Comparison of ENCODE assay signal across 13 cellular contexts in genomic region chr12:40117818-40118217, GRCh38.
A peak's percentile ranks its signal among the peaks of the same experiment; 100 is the strongest.
DNase-seq lines count a peak whose midpoint lies in the region; ATAC-seq lines count a peak whose summit lies in the region.
"Had no signal": no experiment of that assay in that cellular context is flagged by ENCODE, and none has a peak within 500 bp of the region (broad histone marks: within the 10 kb centered on the region; RNA-seq: fewer than 3 reads in every experiment).

No MANE protein-coding gene starts in this region.

- ATAC-seq in GM18511 (IDR thresholded peaks at IDR 0.05; ENCODE audit: unreplicated experiment) (peak; percentile 85), GM19455 (IDR thresholded peaks at IDR 0.05; ENCODE audit: unreplicated experiment) (peak; percentile 90), HG02885 (IDR thresholded peaks at IDR 0.05; ENCODE audit: poor library complexity, unreplicated experiment) (peak; percentile 97), HG03575 (IDR thresholded peaks at IDR 0.05; ENCODE audit: extremely low read depth, insufficient number of reproducible peaks, low FRiP score, unreplicated experiment) (peak; percentile 95)
- ATAC-seq: activated CD8-positive, alpha-beta memory T cell treated with anti-CD3 and anti-CD28 coated beads, Interleukin-2, amount 10 ng/mL, durations not matched to agents 7 days and 5 days; naive thymus-derived CD4-positive, alpha-beta T cell had no signal

- no peak for DNase-seq in HuH-7 (ENCODE audit: low spot score)
- DNase-seq in stimulated activated CD4-positive, alpha-beta T cell treated with anti-CD3 and anti-CD28 coated beads, Interleukin-2, amount 100 ng/mL, for 24 hours: no peak
- no peak for DNase-seq in stimulated activated CD4-positive, alpha-beta T cell treated with anti-CD3 and anti-CD28 coated beads, Interleukin-4, amount 100 ng/mL, for 1 hour
- DNase-seq in iPS-NIHi7 (ENCODE audit: extremely low spot score): no peak
- DNase-seq: activated CD8-positive, alpha-beta memory T cell treated with anti-CD3 and anti-CD28 coated beads, Interleukin-2, amount 10 ng/mL, durations not matched to agents 7 days and 5 days; CD4-positive, alpha-beta memory T cell; naive thymus-derived CD4-positive, alpha-beta T cell; spleen; stimulated activated naive CD4-positive, alpha-beta T cell had no signal
